Comparison of ENCODE assay signal across 1 cellular context in the genomic region with DNA sequence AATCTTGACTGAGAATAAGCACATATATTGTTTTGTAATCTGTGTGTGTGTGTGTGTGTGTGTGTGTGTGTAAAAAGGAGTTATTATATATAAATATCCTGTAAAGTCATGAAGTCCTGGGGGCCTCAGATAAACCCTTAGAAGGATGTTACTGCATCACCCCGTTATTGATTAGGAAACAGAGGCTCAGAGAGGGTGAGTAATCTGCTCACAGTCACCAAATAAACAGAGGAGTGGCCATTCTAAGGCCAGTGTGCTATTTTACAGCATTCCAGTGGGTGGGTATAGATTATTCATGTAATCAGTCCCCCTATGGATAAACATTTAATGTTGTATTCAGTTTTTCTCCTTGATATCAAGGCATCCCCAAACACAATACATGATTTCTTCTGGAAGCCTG.
TF ChIP-seq lines count a peak whose summit lies in the region.

No MANE protein-coding gene starts in this region.

TF ChIP-seq in K562, 482 proteins besides CTCF, POLR2A, EP300 and RAD21 (continued from another document):
- TF ChIP-seq SAFB2 (IDR thresholded peaks at IDR 0.05; ENCODE audit: borderline replicate concordance, low read depth, low read length, severe bottlenecking): no peak
- no peak for TF ChIP-seq HDAC3 (IDR thresholded peaks at IDR 0.05; ENCODE audit: borderline replicate concordance, partially characterized antibody)
- no peak for TF ChIP-seq SMARCB1 (IDR thresholded peaks at IDR 0.05; ENCODE audit: insufficient read length, low read depth)
- TF ChIP-seq TAF7 (tag; IDR thresholded peaks at IDR 0.05): no peak
- TF ChIP-seq ARID1B (IDR thresholded peaks at IDR 0.05): no peak
- no peak for TF ChIP-seq CBX8 (IDR thresholded peaks at IDR 0.05; ENCODE audit: borderline replicate concordance, extremely low read depth, low read depth, low read length, poor library complexity, severe bottlenecking)
